Comparison of ENCODE assay signal across 1 cellular context in genomic region chr1:200206340-200206739, GRCh38.
TF ChIP-seq lines count a peak whose summit lies in the region.

No MANE protein-coding gene starts in this region.

TF ChIP-seq in WTC11, 78 proteins besides CTCF, POLR2A, EP300 and RAD21 (continued from another document):
- no peak for TF ChIP-seq E2F5 (CRISPR knock-in tag; IDR thresholded peaks at IDR 0.05)
TF ChIP-seq in WTC11: peak in this region for 0.
